18 cellular contexts compared by ENCODE assay signal in genomic region chr10:100723769-100724530, GRCh38. TPM values are rescaled to one million over a fixed set of nuclear protein-coding genes. Genes with fewer than 3 reads are reported as not detected.
A peak's percentile ranks its signal among the peaks of the same experiment; 100 is the strongest.
DNase-seq lines count a peak whose midpoint lies in the region; ATAC-seq and TF ChIP-seq lines count a peak whose summit lies in the region.
"Had no signal": no experiment of that assay in that cellular context is flagged by ENCODE, and none has a peak within 500 bp of the region (broad histone marks: within the 10 kb centered on the region; RNA-seq: fewer than 3 reads in every experiment).

No MANE protein-coding gene starts in this region.

- peaks cover 9% of the 10 kb centered on the region; the same call in 1 of the 2 replicates for H3F3A ChIP-seq in GM23338 (replicated peaks; ENCODE audit: low read depth)

- H3K4me3 ChIP-seq in GM23338, result peak overlapping the region; percentile 47
- peak overlapping the region; percentile 15; the same call in 1 of the 2 replicates for H3K4me3 ChIP-seq in iPS-18c (ENCODE audit: insufficient read depth, low read depth, low read length)
- peak overlapping the region in 1 of 4 donors; percentile 30 for H3K4me3 ChIP-seq in esophagus squamous epithelium
- H3K4me3 ChIP-seq: SK-N-MC, upper lobe of right lung had no signal

- peaks cover 100% of the 10 kb centered on the region for H3K27me3 ChIP-seq in GM23338 (ENCODE audit: insufficient read depth)
- H3K27me3 ChIP-seq in esophagus squamous epithelium, result peaks cover 3 to 100% (median 20%) of the 10 kb centered on the region in 4 donors

- ATAC-seq in GM23338, result no peak; the same call in 2 of the 3 replicates
- ATAC-seq: pancreas, upper lobe of right lung had no signal

- no peak for TF ChIP-seq POLR2A in esophagus squamous epithelium (IDR thresholded peaks at IDR 0.05)

- peak overlapping the region; percentile 58 for H3K4me3 Mint-ChIP-seq in GM23338
- H3K4me3 Mint-ChIP-seq in activated T-helper 1 cell treated with anti-CD3 and anti-CD28 coated beads, Interleukin-12 subunit alpha, Interleukin-12 subunit beta, Interleukin-2, Interleukin-4 antibody, amounts not matched to agents 30 ng/mL and 10 ng/mL and 1 ng/mL, durations not matched to agents 14 hours and 24 hours and 36 hours, result no peak overlapping the region

- H3K27ac Mint-ChIP-seq in GM23338, result no peak overlapping the region
- H3K27ac Mint-ChIP-seq in activated T-helper 1 cell treated with anti-CD3 and anti-CD28 coated beads, Interleukin-12 subunit alpha, Interleukin-12 subunit beta, Interleukin-2, Interleukin-4 antibody, amounts not matched to agents 30 ng/mL and 10 ng/mL and 1 ng/mL, durations not matched to agents 14 hours and 24 hours and 36 hours, result peak overlapping the region; percentile 71

- H3K4me2 ChIP-seq in GM23338, result peak overlapping the region; percentile 78

- H3K9me3 ChIP-seq in iPS-18c (ENCODE audit: control insufficient read depth, insufficient read depth, low read length), result peaks cover 10% of the 10 kb centered on the region
- H3K9me3 ChIP-seq in esophagus squamous epithelium, result no peaks in the 10 kb centered on the region
- H3K9me3 ChIP-seq: pancreas, upper lobe of right lung had no signal

- WGBS in esophagus squamous epithelium, 2 donors, result 3 to 11% methylated on average over 37 to 57 of the region's 58 CpGs

- H3K4me1 ChIP-seq in GM23338 (ENCODE audit: insufficient read depth), result peaks cover 13% of the 10 kb centered on the region; the same call in 1 of the 2 replicates
- peaks cover 2 to 14% (median 5%) of the 10 kb centered on the region in 3 donors for H3K4me1 ChIP-seq in esophagus squamous epithelium
- H3K4me1 ChIP-seq: upper lobe of right lung had no signal

- H3K4me1 Mint-ChIP-seq in GM23338, result peaks cover 12% of the 10 kb centered on the region; the same call in 2 of the 3 replicates
- H3K4me1 Mint-ChIP-seq in activated T-helper 1 cell treated with anti-CD3 and anti-CD28 coated beads, Interleukin-12 subunit alpha, Interleukin-12 subunit beta, Interleukin-2, Interleukin-4 antibody, amounts not matched to agents 30 ng/mL and 10 ng/mL and 1 ng/mL, durations not matched to agents 14 hours and 24 hours and 36 hours (ENCODE audit: low read depth), result peaks cover 5% of the 10 kb centered on the region

- H3K9me2 ChIP-seq in GM23338 (ENCODE audit: insufficient read depth), result no peaks in the 10 kb centered on the region

- peaks cover 10% of the 10 kb centered on the region for H4K20me1 ChIP-seq in GM23338 (replicated peaks; ENCODE audit: insufficient read depth)

- no peaks in the 10 kb centered on the region for H3K36me3 Mint-ChIP-seq in GM23338 (ENCODE audit: low read depth)
- H3K36me3 Mint-ChIP-seq in activated T-helper 1 cell treated with anti-CD3 and anti-CD28 coated beads, Interleukin-12 subunit alpha, Interleukin-12 subunit beta, Interleukin-2, Interleukin-4 antibody, amounts not matched to agents 30 ng/mL and 10 ng/mL and 1 ng/mL, durations not matched to agents 14 hours and 24 hours and 36 hours (ENCODE audit: low read depth), result no peaks in the 10 kb centered on the region

- H3K79me2 ChIP-seq in GM23338 (replicated peaks; ENCODE audit: insufficient read depth), result no peaks in the 10 kb centered on the region

- H3K27ac ChIP-seq in GM23338 (ENCODE audit: low read depth) (no peak overlapping the region), esophagus squamous epithelium (no peak overlapping the region)
- H3K27ac ChIP-seq: C4-2B, pancreas, SK-N-MC, upper lobe of right lung had no signal

- no peak overlapping the region for H2AFZ ChIP-seq in GM23338

- TF ChIP-seq CTCF in GM23338 (conservative IDR thresholded peaks at IDR 0.05; ENCODE audit: low read depth in 2 of 2) (no peak), esophagus squamous epithelium (IDR thresholded peaks at IDR 0.05) (no peak), GM20000 (IDR thresholded peaks at IDR 0.05; ENCODE audit: extremely low read depth, missing control alignments) (no peak)

- intact Hi-C loops in activated T-helper 1 cell treated with anti-CD3 and anti-CD28 coated beads, Interleukin-12 subunit alpha, Interleukin-12 subunit beta, Interleukin-2, Interleukin-4 antibody, amounts not matched to agents 30 ng/mL and 10 ng/mL and 1 ng/mL, durations not matched to agents 14 hours and 24 hours and 36 hours (cut with micrococcal nuclease), result no loop called here
- intact Hi-C loops in esophagus squamous epithelium (cut with DNase I), result no loop called here

- H3K36me3 ChIP-seq in GM23338 (ENCODE audit: insufficient read depth) (no peaks in the 10 kb centered on the region; the same call in 1 of the 2 replicates), esophagus squamous epithelium (no peaks in the 10 kb centered on the region)
- H3K36me3 ChIP-seq: pancreas, upper lobe of right lung had no signal

- peaks cover 89% of the 10 kb centered on the region for H3K27me3 Mint-ChIP-seq in GM23338 (ENCODE audit: insufficient read depth, low read depth, poor library complexity)
- peaks cover 84% of the 10 kb centered on the region for H3K27me3 Mint-ChIP-seq in activated T-helper 1 cell treated with anti-CD3 and anti-CD28 coated beads, Interleukin-12 subunit alpha, Interleukin-12 subunit beta, Interleukin-2, Interleukin-4 antibody, amounts not matched to agents 30 ng/mL and 10 ng/mL and 1 ng/mL, durations not matched to agents 14 hours and 24 hours and 36 hours (ENCODE audit: insufficient read depth)

- DNase-seq in GM23338 (ENCODE audit: low spot score) (peak; percentile 71), retina (peak; percentile 55), iPS-NIHi11 (ENCODE audit: low spot score) (no peak), esophagus squamous epithelium (lab: John Stamatoyannopoulos, UW) (no peak), NCI-H1436 treated with DMSO at 0.1 percent for 48 hours (lab: John Stamatoyannopoulos, UW) (no peak), GM20000 (ENCODE audit: low spot score) (no peak)
- no peak for DNase-seq in activated T-helper 1 cell treated with anti-CD3 and anti-CD28 coated beads, Interleukin-12 subunit alpha, Interleukin-12 subunit beta, Interleukin-2, Interleukin-4 antibody, amounts not matched to agents 30 ng/mL and 10 ng/mL and 1 ng/mL, durations not matched to agents 14 hours and 24 hours and 36 hours (ENCODE audit: low spot score)
- DNase-seq: activated CD4-positive, alpha-beta T cell treated with anti-CD3 and anti-CD28 coated beads, Interleukin-2, amount 50 U/mL, for 4 hours; central memory CD4-positive, alpha-beta T cell; NCI-H2107; NCI-H524 treated with DMSO at 0.1 percent for 48 hours; small intestine; stimulated activated naive CD4-positive, alpha-beta T cell; upper lobe of right lung had no signal

- H3K9me3 Mint-ChIP-seq in GM23338, result no peaks in the 10 kb centered on the region; the same call in 2 of the 3 replicates
- H3K9me3 Mint-ChIP-seq in activated T-helper 1 cell treated with anti-CD3 and anti-CD28 coated beads, Interleukin-12 subunit alpha, Interleukin-12 subunit beta, Interleukin-2, Interleukin-4 antibody, amounts not matched to agents 30 ng/mL and 10 ng/mL and 1 ng/mL, durations not matched to agents 14 hours and 24 hours and 36 hours, result no peaks in the 10 kb centered on the region

TF ChIP-seq in GM23338, 12 proteins besides CTCF, POLR2A, EP300 and RAD21 (continues in another document):
- TF ChIP-seq NANOG (IDR thresholded peaks at IDR 0.05; ENCODE audit: borderline replicate concordance) (no peak), CREB1 (CRISPR knock-in tag; IDR thresholded peaks at IDR 0.05; ENCODE audit: low read depth) (no peak), EZH2phosphoT487 (IDR thresholded peaks at IDR 0.05; ENCODE audit: unreplicated experiment) (peak; percentile 94), ZNF114 (CRISPR knock-in tag; IDR thresholded peaks at IDR 0.05) (no peak), POLR2AphosphoS5 (IDR thresholded peaks at IDR 0.05; ENCODE audit: low read depth) (no peak), JUNB (IDR thresholded peaks at IDR 0.05; ENCODE audit: unreplicated experiment) (no peak), EZH2 (IDR thresholded peaks at IDR 0.05; ENCODE audit: low read depth, unreplicated experiment) (peak; percentile 100), STAT1 (IDR thresholded peaks at IDR 0.05; ENCODE audit: unreplicated experiment) (no peak)
- TF ChIP-seq, protein P1, sequence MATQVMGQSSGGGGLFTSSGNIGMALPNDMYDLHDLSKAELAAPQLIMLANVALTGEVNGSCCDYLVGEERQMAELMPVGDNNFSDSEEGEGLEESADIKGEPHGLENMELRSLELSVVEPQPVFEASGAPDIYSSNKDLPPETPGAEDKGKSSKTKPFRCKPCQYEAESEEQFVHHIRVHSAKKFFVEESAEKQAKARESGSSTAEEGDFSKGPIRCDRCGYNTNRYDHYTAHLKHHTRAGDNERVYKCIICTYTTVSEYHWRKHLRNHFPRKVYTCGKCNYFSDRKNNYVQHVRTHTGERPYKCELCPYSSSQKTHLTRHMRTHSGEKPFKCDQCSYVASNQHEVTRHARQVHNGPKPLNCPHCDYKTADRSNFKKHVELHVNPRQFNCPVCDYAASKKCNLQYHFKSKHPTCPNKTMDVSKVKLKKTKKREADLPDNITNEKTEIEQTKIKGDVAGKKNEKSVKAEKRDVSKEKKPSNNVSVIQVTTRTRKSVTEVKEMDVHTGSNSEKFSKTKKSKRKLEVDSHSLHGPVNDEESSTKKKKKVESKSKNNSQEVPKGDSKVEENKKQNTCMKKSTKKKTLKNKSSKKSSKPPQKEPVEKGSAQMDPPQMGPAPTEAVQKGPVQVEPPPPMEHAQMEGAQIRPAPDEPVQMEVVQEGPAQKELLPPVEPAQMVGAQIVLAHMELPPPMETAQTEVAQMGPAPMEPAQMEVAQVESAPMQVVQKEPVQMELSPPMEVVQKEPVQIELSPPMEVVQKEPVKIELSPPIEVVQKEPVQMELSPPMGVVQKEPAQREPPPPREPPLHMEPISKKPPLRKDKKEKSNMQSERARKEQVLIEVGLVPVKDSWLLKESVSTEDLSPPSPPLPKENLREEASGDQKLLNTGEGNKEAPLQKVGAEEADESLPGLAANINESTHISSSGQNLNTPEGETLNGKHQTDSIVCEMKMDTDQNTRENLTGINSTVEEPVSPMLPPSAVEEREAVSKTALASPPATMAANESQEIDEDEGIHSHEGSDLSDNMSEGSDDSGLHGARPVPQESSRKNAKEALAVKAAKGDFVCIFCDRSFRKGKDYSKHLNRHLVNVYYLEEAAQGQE (IDR thresholded peaks at IDR 0.05; ENCODE audit: unreplicated experiment), result no peak

RNA-seq across cellular contexts. Expression of gene PAX2, which starts 21.4 kb away (rescaled TPM):
- total RNA-seq in GM23338 (2014; rRNA removed; shearing (Covaris generic)), result not detected in 2 replicates
- polyA plus RNA-seq in GM23338 (2016; fragmentation: Nextera tagmentation; extraction: Ambion mirVana), result not detected in 2 replicates
- not detected in 2 replicates for total RNA-seq in activated T-helper 1 cell treated with anti-CD3 and anti-CD28 coated beads, Interleukin-12 subunit alpha, Interleukin-12 subunit beta, Interleukin-2, Interleukin-4 antibody, amounts not matched to agents 30 ng/mL and 10 ng/mL and 1 ng/mL, durations not matched to agents 14 hours and 24 hours and 36 hours
- total RNA-seq in esophagus squamous epithelium, result not detected
- total RNA-seq: upper lobe of right lung had no signal
- polyA plus RNA-seq: small intestine had no signal

Comparison
In these comparisons a context has a peak if more than half of its experiments do, and no peak if none do; other contexts are left out.
1. DNase-seq: peak in GM23338 (single experiment) and retina (single experiment); none in activated T-helper 1 cell treated with anti-CD3 and anti-CD28 coated beads, Interleukin-12 subunit alpha, Interleukin-12 subunit beta, Interleukin-2, Interleukin-4 antibody, amounts not matched to agents 30 ng/mL and 10 ng/mL and 1 ng/mL, durations not matched to agents 14 hours and 24 hours and 36 hours (single experiment), iPS-NIHi11 (single experiment), esophagus squamous epithelium (single experiment), NCI-H1436 treated with DMSO at 0.1 percent for 48 hours (single experiment) and GM20000 (single experiment).